Comparison of ENCODE assay signal across 1 cellular context in genomic region chr3:113436794-113437193, GRCh38.
TF ChIP-seq lines count a peak whose summit lies in the region.

No MANE protein-coding gene starts in this region.

TF ChIP-seq in GM12878, 131 proteins besides CTCF, POLR2A, EP300 and RAD21 (continued from another document):
- TF ChIP-seq WRNIP1 (IDR thresholded peaks at IDR 0.05; ENCODE audit: borderline replicate concordance, low read depth, low read length): no peak
- no peak for TF ChIP-seq MEF2A (IDR thresholded peaks at IDR 0.05; ENCODE audit: insufficient read depth, low read depth, low read length)
TF ChIP-seq in GM12878: peak in this region for 0.
